ENCODE assay signal across 16 cellular contexts in the genomic region with DNA sequence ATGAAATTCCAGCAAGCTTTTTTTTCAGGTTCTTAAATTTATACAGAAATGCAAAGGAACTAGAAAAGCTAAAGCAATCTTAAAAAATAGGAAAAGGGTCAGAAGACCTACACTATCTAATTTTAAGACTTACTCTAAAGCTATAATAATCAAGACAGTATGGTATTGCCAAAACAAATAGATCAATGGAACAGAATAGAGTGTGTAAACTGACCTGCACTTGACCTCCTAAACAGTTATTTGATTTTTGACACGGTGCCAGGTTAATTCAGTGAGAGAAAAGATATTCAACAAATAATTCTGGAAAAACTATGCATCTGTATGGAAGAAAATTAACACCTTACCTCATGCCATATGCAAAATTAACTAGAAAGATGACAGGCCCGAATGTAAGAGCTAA.
"Had no signal": no experiment of that assay in that cellular context is flagged by ENCODE, and none has a peak within 500 bp of the region (broad histone marks: within the 10 kb centered on the region; RNA-seq: fewer than 3 reads in every experiment).

No MANE protein-coding gene starts in this region.

- DNase-seq: activated CD4-positive, alpha-beta T cell treated with anti-CD3 and anti-CD28 coated beads, Interleukin-2, amount 50 U/mL, for 4 hours; activated naive CD4-positive, alpha-beta T cell treated with Interleukin-2 at 50 U/mL for 16 hours; activated naive CD8-positive, alpha-beta T cell treated with anti-CD3 and anti-CD28 coated beads, Interleukin-2, amount 10 ng/mL, durations not matched to agents 7 days and 5 days; activated T-cell treated with anti-CD3 and anti-CD28 coated beads for 4 hours; amygdala; effector memory CD8-positive, alpha-beta T cell; foreskin keratinocyte; left ventricle myocardium inferior; nephron progenitor cell; nucleus accumbens; sigmoid colon; stimulated activated CD4-positive, alpha-beta T cell treated with anti-CD3 and anti-CD28 coated beads, Interleukin-4, amount 100 ng/mL, for 24 hours; stomach had no signal

- ATAC-seq: activated T-helper 17 cell treated with anti-CD3 and anti-CD28 coated beads, Interleukin-2, amount 50 U/mL, for 72 hours; effector memory CD8-positive, alpha-beta T cell; foreskin keratinocyte; stimulated activated effector memory CD8-positive, alpha-beta T cell treated with anti-CD3 and anti-CD28 coated beads, Interleukin-12 subunit alpha, Interleukin-12 subunit beta, amount 100 ng/mL, for 72 hours had no signal

- H3K4me3 ChIP-seq: left ventricle myocardium inferior, sigmoid colon, stomach had no signal

- H3K36me3 ChIP-seq: sigmoid colon had no signal

- H3K27ac ChIP-seq: epithelial cell of prostate, foreskin keratinocyte, left ventricle myocardium inferior, sigmoid colon, stomach had no signal

- H3K4me1 ChIP-seq: sigmoid colon had no signal

- H3K27me3 ChIP-seq: foreskin keratinocyte, sigmoid colon, stomach had no signal
